17 cellular contexts compared by ENCODE assay signal in genomic region chr9:89744255-89744648, GRCh38.
DNase-seq lines count a peak whose midpoint lies in the region; ATAC-seq, FAIRE-seq and TF ChIP-seq lines count a peak whose summit lies in the region.
"Had no signal": no experiment of that assay in that cellular context is flagged by ENCODE, and none has a peak within 500 bp of the region (broad histone marks: within the 10 kb centered on the region; RNA-seq: fewer than 3 reads in every experiment).

No MANE protein-coding gene starts in this region.

- H3K27ac ChIP-seq in SJCRH30, result peak overlapping the region; percentile 89
- peak overlapping the region; percentile 58 for H3K27ac ChIP-seq in effector memory CD4-positive, alpha-beta T cell (ENCODE audit: insufficient read depth, low read length, poor library complexity, severe bottlenecking)
- H3K27ac ChIP-seq: ovary, sigmoid colon had no signal

- H3K36me3 ChIP-seq in SJCRH30, result no peaks in the 10 kb centered on the region
- no peaks in the 10 kb centered on the region for H3K36me3 ChIP-seq in effector memory CD4-positive, alpha-beta T cell (ENCODE audit: control insufficient read depth, insufficient read depth, low read length)
- H3K36me3 ChIP-seq: ovary, sigmoid colon had no signal

- no peak overlapping the region for H3K4me3 ChIP-seq in SJCRH30
- no peak overlapping the region for H3K4me3 ChIP-seq in effector memory CD4-positive, alpha-beta T cell (ENCODE audit: insufficient read depth, low read depth, low read length, poor library complexity, severe bottlenecking)
- H3K4me3 ChIP-seq: ovary, sigmoid colon had no signal

- no peak for ATAC-seq in activated naive CD4-positive, alpha-beta T cell treated with anti-CD3 and anti-CD28 coated beads, Interleukin-2, amount 50 U/mL, for 72 hours
- ATAC-seq in stimulated activated effector memory CD8-positive, alpha-beta T cell treated with anti-CD3 and anti-CD28 coated beads, Interleukin-12 subunit alpha, Interleukin-12 subunit beta, amount 100 ng/mL, for 72 hours, result no peak
- ATAC-seq in esophagus mucosa, result no peak
- ATAC-seq: Right ventricle myocardium inferior had no signal

- H3K4me3 Mint-ChIP-seq in stimulated activated effector memory CD8-positive, alpha-beta T cell treated with anti-CD3 and anti-CD28 coated beads, Interleukin-12 subunit alpha, Interleukin-12 subunit beta, amount 100 ng/mL, for 72 hours, result peak overlapping the region; percentile 52
- H3K4me3 Mint-ChIP-seq: brain had no signal

- H3K9me3 Mint-ChIP-seq in activated naive CD4-positive, alpha-beta T cell treated with anti-CD3 and anti-CD28 coated beads, Interleukin-2, amount 50 U/mL, for 72 hours, result peaks cover 0 to under 1% of the 10 kb centered on the region in 2 donors
- no peaks in the 10 kb centered on the region for H3K9me3 Mint-ChIP-seq in stimulated activated effector memory CD8-positive, alpha-beta T cell treated with anti-CD3 and anti-CD28 coated beads, Interleukin-12 subunit alpha, Interleukin-12 subunit beta, amount 100 ng/mL, for 72 hours

- peaks cover 0 to 8% of the 10 kb centered on the region in 2 donors for H3K36me3 Mint-ChIP-seq in activated naive CD4-positive, alpha-beta T cell treated with anti-CD3 and anti-CD28 coated beads, Interleukin-2, amount 50 U/mL, for 72 hours
- H3K36me3 Mint-ChIP-seq in stimulated activated effector memory CD8-positive, alpha-beta T cell treated with anti-CD3 and anti-CD28 coated beads, Interleukin-12 subunit alpha, Interleukin-12 subunit beta, amount 100 ng/mL, for 72 hours, result no peaks in the 10 kb centered on the region
- H3K36me3 Mint-ChIP-seq: brain had no signal

- no peak for FAIRE-seq in H54 (lab: Jason Lieb, UNC)

- peaks cover 55% of the 10 kb centered on the region for H3K4me1 Mint-ChIP-seq in stimulated activated effector memory CD8-positive, alpha-beta T cell treated with anti-CD3 and anti-CD28 coated beads, Interleukin-12 subunit alpha, Interleukin-12 subunit beta, amount 100 ng/mL, for 72 hours

- no peaks in the 10 kb centered on the region for H3K27me3 ChIP-seq in SJCRH30
- H3K27me3 ChIP-seq in effector memory CD4-positive, alpha-beta T cell (replicated peaks; ENCODE audit: control insufficient read depth, insufficient read depth, low read length, poor library complexity, severe bottlenecking), result no peaks in the 10 kb centered on the region
- H3K27me3 ChIP-seq: ovary, sigmoid colon had no signal

- no peak for DNase-seq in activated naive CD4-positive, alpha-beta T cell treated with anti-CD3 and anti-CD28 coated beads, Interleukin-2, amount 50 U/mL, for 72 hours (ENCODE audit: low spot score in 2 of 2)
- no peak for DNase-seq in activated naive CD4-positive, alpha-beta T cell treated with Interleukin-2 at 50 U/mL for 16 hours
- DNase-seq in SJCRH30 (no peak), H54 (ENCODE audit: insufficient read length, low spot score) (no peak), dermis blood vessel endothelial cell (no peak)
- no peak for DNase-seq in effector memory CD4-positive, alpha-beta T cell
- DNase-seq in stimulated activated effector memory CD8-positive, alpha-beta T cell treated with anti-CD3 and anti-CD28 coated beads, Interleukin-12 subunit alpha, Interleukin-12 subunit beta, amount 100 ng/mL, for 72 hours (ENCODE audit: low spot score in 2 of 2), result no peak
- DNase-seq: Calu3, cortex of kidney, erythroblast, NCI-H187, NCI-H446, ovary, sigmoid colon had no signal

- no peaks in the 10 kb centered on the region for H3K9me3 ChIP-seq in SJCRH30 (replicated peaks)
- H3K9me3 ChIP-seq in effector memory CD4-positive, alpha-beta T cell (ENCODE audit: control insufficient read depth, low read length), result no peaks in the 10 kb centered on the region
- H3K9me3 ChIP-seq: ovary, sigmoid colon had no signal

- H3K4me1 ChIP-seq in SJCRH30, result peaks cover 49% of the 10 kb centered on the region
- H3K4me1 ChIP-seq in effector memory CD4-positive, alpha-beta T cell (ENCODE audit: control insufficient read depth, insufficient read depth, low read length, poor library complexity, severe bottlenecking), result peaks cover 71% of the 10 kb centered on the region
- H3K4me1 ChIP-seq: sigmoid colon had no signal

- no peak for TF ChIP-seq POLR2A in H54 (IDR thresholded peaks at IDR 0.05; ENCODE audit: low read depth, low read length)

- peak overlapping the region; percentile 29 to 66 for H3K27ac Mint-ChIP-seq in activated naive CD4-positive, alpha-beta T cell treated with anti-CD3 and anti-CD28 coated beads, Interleukin-2, amount 50 U/mL, for 72 hours
- peak overlapping the region; percentile 79 for H3K27ac Mint-ChIP-seq in stimulated activated effector memory CD8-positive, alpha-beta T cell treated with anti-CD3 and anti-CD28 coated beads, Interleukin-12 subunit alpha, Interleukin-12 subunit beta, amount 100 ng/mL, for 72 hours
